1 cellular context compared by ENCODE assay signal in the genomic region with DNA sequence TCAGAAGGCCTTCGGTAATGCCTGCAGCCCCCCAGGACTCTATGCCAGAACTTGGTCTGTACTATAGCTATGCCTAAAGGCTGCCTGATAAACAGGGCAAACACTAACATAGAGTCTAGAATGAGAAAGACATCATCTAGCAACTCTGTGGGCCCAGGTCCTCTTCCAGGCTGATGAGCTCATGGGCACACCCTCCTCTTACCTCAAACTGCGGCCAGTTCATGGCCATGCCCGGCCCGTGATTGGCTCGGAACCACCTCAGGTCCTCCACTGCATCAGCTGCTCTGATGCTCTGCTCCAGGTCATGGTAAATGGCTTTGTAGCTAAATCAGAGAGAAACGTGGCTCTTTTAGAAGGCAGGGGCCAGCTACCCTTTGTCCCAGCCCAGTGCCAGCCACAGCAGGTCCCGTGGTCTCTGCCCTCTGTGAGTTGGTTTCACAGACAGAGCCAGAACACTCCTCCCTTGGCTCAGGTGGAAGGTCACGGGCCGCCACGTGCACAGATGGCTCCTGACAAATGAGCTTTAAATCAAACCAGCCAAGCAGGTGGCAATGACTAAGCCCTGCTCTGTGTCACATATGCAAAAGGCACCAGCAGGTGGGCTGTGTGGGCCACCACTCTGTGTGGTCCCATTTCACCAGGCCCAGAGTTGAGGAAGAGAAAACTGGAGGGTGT.
TF ChIP-seq lines count a peak whose summit lies in the region.

No MANE protein-coding gene starts in this region.

TF ChIP-seq in H1, 55 proteins besides CTCF, POLR2A, EP300 and RAD21:
- TF ChIP-seq RBBP5 (IDR thresholded peaks at IDR 0.05; ENCODE audit: borderline replicate concordance, low read depth, low read length): no peak
- no peak for TF ChIP-seq SIX5 (IDR thresholded peaks at IDR 0.05; ENCODE audit: low read depth, low read length)
- TF ChIP-seq, protein P1, sequence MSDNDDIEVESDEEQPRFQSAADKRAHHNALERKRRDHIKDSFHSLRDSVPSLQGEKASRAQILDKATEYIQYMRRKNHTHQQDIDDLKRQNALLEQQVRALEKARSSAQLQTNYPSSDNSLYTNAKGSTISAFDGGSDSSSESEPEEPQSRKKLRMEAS (IDR thresholded peaks at IDR 0.05): 0 out of 2 replicates have a peak, but pooled peaks have one; percentile 30
- TF ChIP-seq, protein P2, sequence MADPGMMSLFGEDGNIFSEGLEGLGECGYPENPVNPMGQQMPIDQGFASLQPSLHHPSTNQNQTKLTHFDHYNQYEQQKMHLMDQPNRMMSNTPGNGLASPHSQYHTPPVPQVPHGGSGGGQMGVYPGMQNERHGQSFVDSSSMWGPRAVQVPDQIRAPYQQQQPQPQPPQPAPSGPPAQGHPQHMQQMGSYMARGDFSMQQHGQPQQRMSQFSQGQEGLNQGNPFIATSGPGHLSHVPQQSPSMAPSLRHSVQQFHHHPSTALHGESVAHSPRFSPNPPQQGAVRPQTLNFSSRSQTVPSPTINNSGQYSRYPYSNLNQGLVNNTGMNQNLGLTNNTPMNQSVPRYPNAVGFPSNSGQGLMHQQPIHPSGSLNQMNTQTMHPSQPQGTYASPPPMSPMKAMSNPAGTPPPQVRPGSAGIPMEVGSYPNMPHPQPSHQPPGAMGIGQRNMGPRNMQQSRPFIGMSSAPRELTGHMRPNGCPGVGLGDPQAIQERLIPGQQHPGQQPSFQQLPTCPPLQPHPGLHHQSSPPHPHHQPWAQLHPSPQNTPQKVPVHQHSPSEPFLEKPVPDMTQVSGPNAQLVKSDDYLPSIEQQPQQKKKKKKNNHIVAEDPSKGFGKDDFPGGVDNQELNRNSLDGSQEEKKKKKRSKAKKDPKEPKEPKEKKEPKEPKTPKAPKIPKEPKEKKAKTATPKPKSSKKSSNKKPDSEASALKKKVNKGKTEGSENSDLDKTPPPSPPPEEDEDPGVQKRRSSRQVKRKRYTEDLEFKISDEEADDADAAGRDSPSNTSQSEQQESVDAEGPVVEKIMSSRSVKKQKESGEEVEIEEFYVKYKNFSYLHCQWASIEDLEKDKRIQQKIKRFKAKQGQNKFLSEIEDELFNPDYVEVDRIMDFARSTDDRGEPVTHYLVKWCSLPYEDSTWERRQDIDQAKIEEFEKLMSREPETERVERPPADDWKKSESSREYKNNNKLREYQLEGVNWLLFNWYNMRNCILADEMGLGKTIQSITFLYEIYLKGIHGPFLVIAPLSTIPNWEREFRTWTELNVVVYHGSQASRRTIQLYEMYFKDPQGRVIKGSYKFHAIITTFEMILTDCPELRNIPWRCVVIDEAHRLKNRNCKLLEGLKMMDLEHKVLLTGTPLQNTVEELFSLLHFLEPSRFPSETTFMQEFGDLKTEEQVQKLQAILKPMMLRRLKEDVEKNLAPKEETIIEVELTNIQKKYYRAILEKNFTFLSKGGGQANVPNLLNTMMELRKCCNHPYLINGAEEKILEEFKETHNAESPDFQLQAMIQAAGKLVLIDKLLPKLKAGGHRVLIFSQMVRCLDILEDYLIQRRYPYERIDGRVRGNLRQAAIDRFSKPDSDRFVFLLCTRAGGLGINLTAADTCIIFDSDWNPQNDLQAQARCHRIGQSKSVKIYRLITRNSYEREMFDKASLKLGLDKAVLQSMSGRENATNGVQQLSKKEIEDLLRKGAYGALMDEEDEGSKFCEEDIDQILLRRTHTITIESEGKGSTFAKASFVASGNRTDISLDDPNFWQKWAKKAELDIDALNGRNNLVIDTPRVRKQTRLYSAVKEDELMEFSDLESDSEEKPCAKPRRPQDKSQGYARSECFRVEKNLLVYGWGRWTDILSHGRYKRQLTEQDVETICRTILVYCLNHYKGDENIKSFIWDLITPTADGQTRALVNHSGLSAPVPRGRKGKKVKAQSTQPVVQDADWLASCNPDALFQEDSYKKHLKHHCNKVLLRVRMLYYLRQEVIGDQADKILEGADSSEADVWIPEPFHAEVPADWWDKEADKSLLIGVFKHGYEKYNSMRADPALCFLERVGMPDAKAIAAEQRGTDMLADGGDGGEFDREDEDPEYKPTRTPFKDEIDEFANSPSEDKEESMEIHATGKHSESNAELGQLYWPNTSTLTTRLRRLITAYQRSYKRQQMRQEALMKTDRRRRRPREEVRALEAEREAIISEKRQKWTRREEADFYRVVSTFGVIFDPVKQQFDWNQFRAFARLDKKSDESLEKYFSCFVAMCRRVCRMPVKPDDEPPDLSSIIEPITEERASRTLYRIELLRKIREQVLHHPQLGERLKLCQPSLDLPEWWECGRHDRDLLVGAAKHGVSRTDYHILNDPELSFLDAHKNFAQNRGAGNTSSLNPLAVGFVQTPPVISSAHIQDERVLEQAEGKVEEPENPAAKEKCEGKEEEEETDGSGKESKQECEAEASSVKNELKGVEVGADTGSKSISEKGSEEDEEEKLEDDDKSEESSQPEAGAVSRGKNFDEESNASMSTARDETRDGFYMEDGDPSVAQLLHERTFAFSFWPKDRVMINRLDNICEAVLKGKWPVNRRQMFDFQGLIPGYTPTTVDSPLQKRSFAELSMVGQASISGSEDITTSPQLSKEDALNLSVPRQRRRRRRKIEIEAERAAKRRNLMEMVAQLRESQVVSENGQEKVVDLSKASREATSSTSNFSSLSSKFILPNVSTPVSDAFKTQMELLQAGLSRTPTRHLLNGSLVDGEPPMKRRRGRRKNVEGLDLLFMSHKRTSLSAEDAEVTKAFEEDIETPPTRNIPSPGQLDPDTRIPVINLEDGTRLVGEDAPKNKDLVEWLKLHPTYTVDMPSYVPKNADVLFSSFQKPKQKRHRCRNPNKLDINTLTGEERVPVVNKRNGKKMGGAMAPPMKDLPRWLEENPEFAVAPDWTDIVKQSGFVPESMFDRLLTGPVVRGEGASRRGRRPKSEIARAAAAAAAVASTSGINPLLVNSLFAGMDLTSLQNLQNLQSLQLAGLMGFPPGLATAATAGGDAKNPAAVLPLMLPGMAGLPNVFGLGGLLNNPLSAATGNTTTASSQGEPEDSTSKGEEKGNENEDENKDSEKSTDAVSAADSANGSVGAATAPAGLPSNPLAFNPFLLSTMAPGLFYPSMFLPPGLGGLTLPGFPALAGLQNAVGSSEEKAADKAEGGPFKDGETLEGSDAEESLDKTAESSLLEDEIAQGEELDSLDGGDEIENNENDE (IDR thresholded peaks at IDR 0.05; ENCODE audit: insufficient replicate concordance, low read length): no peak
- no peak for TF ChIP-seq POU5F1 (IDR thresholded peaks at IDR 0.05; ENCODE audit: low read depth, low read length)
- TF ChIP-seq KDM5A (IDR thresholded peaks at IDR 0.05; ENCODE audit: low read length): no peak
- no peak for TF ChIP-seq SRF (IDR thresholded peaks at IDR 0.05; ENCODE audit: low read depth, low read length)
TF ChIP-seq in H1: peak in this region for 1.
